Comparison of ENCODE assay signal across 27 cellular contexts in the genomic region with DNA sequence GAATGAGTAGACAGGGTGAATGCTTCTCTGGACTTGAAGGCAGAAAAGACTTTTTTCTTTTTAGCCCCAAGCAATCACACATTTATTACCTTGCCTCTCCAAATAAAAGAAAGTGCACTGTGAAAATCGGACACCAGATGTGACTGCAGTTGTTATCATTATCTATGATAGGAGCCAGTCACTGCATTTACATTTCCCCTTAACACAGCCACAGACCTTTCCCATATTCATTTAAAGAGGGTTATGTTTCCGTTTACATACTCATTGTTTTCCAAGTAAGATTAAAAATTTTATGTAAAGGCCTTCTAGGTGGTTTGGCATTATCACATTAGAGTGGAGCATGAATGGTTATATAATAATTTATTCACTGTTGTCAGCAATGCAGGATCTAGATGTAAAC.
"Had no signal": no experiment of that assay in that cellular context is flagged by ENCODE, and none has a peak within 500 bp of the region (broad histone marks: within the 10 kb centered on the region; RNA-seq: fewer than 3 reads in every experiment).

No MANE protein-coding gene starts in this region.

- H3K27ac Mint-ChIP-seq: activated CD8-positive, alpha-beta T cell treated with anti-CD3 and anti-CD28 coated beads for 36 hours; activated naive CD8-positive, alpha-beta T cell treated with anti-CD3 and anti-CD28 coated beads, Interleukin-2, amount 10 ng/mL, durations not matched to agents 7 days and 5 days; activated T-cell treated with anti-CD3 and anti-CD28 coated beads, Interleukin-2, amount 50 U/mL, for 72 hours; activated T-helper 2 cell treated with anti-CD3 and anti-CD28 coated beads, Interferon-gamma antibody, Interleukin-2, Interleukin-4, amounts not matched to agents 10 μg/mL and 5 μg/mL and 100 μg/mL, durations not matched to agents 14 hours and 24 hours and 36 hours; T-cell had no signal

- H3K4me3 Mint-ChIP-seq: activated CD8-positive, alpha-beta T cell treated with anti-CD3 and anti-CD28 coated beads for 36 hours; activated naive CD8-positive, alpha-beta T cell treated with anti-CD3 and anti-CD28 coated beads, Interleukin-2, amount 10 ng/mL, durations not matched to agents 7 days and 5 days; activated T-cell treated with anti-CD3 and anti-CD28 coated beads, Interleukin-2, amount 50 U/mL, for 72 hours; central memory CD8-positive, alpha-beta T cell; T-cell had no signal

- H3K36me3 Mint-ChIP-seq: activated naive CD8-positive, alpha-beta T cell treated with anti-CD3 and anti-CD28 coated beads, Interleukin-2, amount 10 ng/mL, durations not matched to agents 7 days and 5 days; T-cell had no signal

- H3K4me1 Mint-ChIP-seq: activated naive CD8-positive, alpha-beta T cell treated with anti-CD3 and anti-CD28 coated beads, Interleukin-2, amount 10 ng/mL, durations not matched to agents 7 days and 5 days; central memory CD8-positive, alpha-beta T cell; T-cell had no signal

- ATAC-seq: activated CD4-positive, CD25-positive, alpha-beta regulatory T cell treated with anti-CD3 and anti-CD28 coated beads, Interleukin-2, amount 50 U/mL, for 24 hours; activated CD8-positive, alpha-beta T cell treated with anti-CD3 and anti-CD28 coated beads for 36 hours; activated T-cell treated with anti-CD3 and anti-CD28 coated beads, Interleukin-2, amount 50 U/mL, for 72 hours; T-cell had no signal

- DNase-seq: activated CD4-positive, alpha-beta T cell treated with anti-CD3 and anti-CD28 coated beads for 4 hours; activated CD8-positive, alpha-beta memory T cell treated with anti-CD3 and anti-CD28 coated beads, Interleukin-2, amount 50 U/mL, for 4 hours; activated CD8-positive, alpha-beta T cell treated with anti-CD3 and anti-CD28 coated beads for 36 hours; activated gamma-delta T cell treated with Interleukin-2 at 50 U/mL for 16 hours; activated naive CD4-positive, alpha-beta T cell treated with anti-CD3 and anti-CD28 coated beads, Interleukin-2, amount 50 U/mL, for 16 hours; activated naive CD8-positive, alpha-beta T cell treated with anti-CD3 and anti-CD28 coated beads, Interleukin-2, amount 10 ng/mL, durations not matched to agents 7 days and 5 days; activated T-cell treated with anti-CD3 and anti-CD28 coated beads, Interleukin-2, amount 50 U/mL, for 72 hours; adrenal gland; anterior cingulate cortex; NCI-H1092 treated with DMSO at 0.1 percent for 48 hours; NCI-H1417 treated with DMSO at 0.1 percent for 48 hours; NCI-H1694; NCI-H2029; NCI-H2107; NCI-H2171 treated with DMSO at 0.1 percent for 48 hours; NCI-H226; NCI-H526 treated with DMSO at 0.1 percent for 48 hours; NK-92 treated with Interleukin-12 subunit alpha and Interleukin-12 subunit beta, amount 100 ng/mL, for 24 hours; SHP77 treated with DMSO at 0.1 percent for 48 hours; T-cell; T-helper 2 cell; WERI-Rb-1 had no signal

- H3K9ac ChIP-seq: KMS-11 had no signal

- H3K36me3 ChIP-seq: adrenal gland, MG63, WERI-Rb-1 had no signal

- H3K27me3 ChIP-seq: adrenal gland, MG63 had no signal

- H3K4me1 ChIP-seq: adrenal gland had no signal

- H3K4me3 ChIP-seq: adrenal gland, MG63 had no signal

- H3K4me2 ChIP-seq: KMS-11 had no signal

- H3K27ac ChIP-seq: adrenal gland, KMS-11, WERI-Rb-1 had no signal

- H3K27me3 Mint-ChIP-seq: central memory CD8-positive, alpha-beta T cell; T-cell had no signal

- H3K9me3 ChIP-seq: adrenal gland, MG63 had no signal

- H3K9me3 Mint-ChIP-seq: activated CD8-positive, alpha-beta T cell treated with anti-CD3 and anti-CD28 coated beads for 36 hours; activated naive CD8-positive, alpha-beta T cell treated with anti-CD3 and anti-CD28 coated beads, Interleukin-2, amount 10 ng/mL, durations not matched to agents 7 days and 5 days; activated T-helper 2 cell treated with anti-CD3 and anti-CD28 coated beads, Interferon-gamma antibody, Interleukin-2, Interleukin-4, amounts not matched to agents 10 μg/mL and 5 μg/mL and 100 μg/mL, durations not matched to agents 14 hours and 24 hours and 36 hours had no signal
